In genomic region chr1:185245466-185245865, GRCh38 we compare ENCODE assay signal across 27 cellular contexts.
"Had no signal": no experiment of that assay in that cellular context is flagged by ENCODE, and none has a peak within 500 bp of the region (broad histone marks: within the 10 kb centered on the region; RNA-seq: fewer than 3 reads in every experiment).

No MANE protein-coding gene starts in this region.

- H3K36me3 ChIP-seq: gastrocnemius medialis, thoracic aorta, upper lobe of right lung had no signal

- H3K27ac ChIP-seq: gastrocnemius medialis, thoracic aorta, upper lobe of right lung had no signal

- ATAC-seq: activated CD4-positive, alpha-beta T cell treated with anti-CD3 and anti-CD28 coated beads for 36 hours; activated T-cell treated with anti-CD3 and anti-CD28 coated beads, Interleukin-2, amount 50 U/mL, for 4 hours; gastrocnemius medialis; left cardiac atrium; natural killer cell; upper lobe of right lung; WTC11 had no signal

- H3K4me3 Mint-ChIP-seq: activated CD4-positive, alpha-beta T cell treated with anti-CD3 and anti-CD28 coated beads for 36 hours; activated naive CD4-positive, alpha-beta T cell treated with anti-CD3 and anti-CD28 coated beads, Interleukin-2, amount 10 ng/mL, durations not matched to agents 7 days and 5 days; activated T-cell treated with anti-CD3 and anti-CD28 coated beads, Interleukin-2, amount 50 U/mL, for 4 hours; brain; dendritic cell treated with granulocyte-macrophage colony-stimulating factor and Interleukin-4, amounts not matched to agents 40 ng/mL and 50 ng/mL, for 4 days; natural killer cell; WTC11 had no signal

- H3K9me3 Mint-ChIP-seq: activated naive CD4-positive, alpha-beta T cell treated with anti-CD3 and anti-CD28 coated beads, Interleukin-2, amount 10 ng/mL, durations not matched to agents 7 days and 5 days; activated T-cell treated with anti-CD3 and anti-CD28 coated beads, Interleukin-2, amount 50 U/mL, for 4 hours; brain; dendritic cell treated with granulocyte-macrophage colony-stimulating factor and Interleukin-4, amounts not matched to agents 40 ng/mL and 50 ng/mL, for 4 days; natural killer cell; WTC11 had no signal

- H3K36me3 Mint-ChIP-seq: activated naive CD4-positive, alpha-beta T cell treated with anti-CD3 and anti-CD28 coated beads, Interleukin-2, amount 10 ng/mL, durations not matched to agents 7 days and 5 days; brain; natural killer cell; WTC11 had no signal

- H3K9me3 ChIP-seq: gastrocnemius medialis, thoracic aorta, upper lobe of right lung had no signal

- H3K4me1 Mint-ChIP-seq: activated naive CD4-positive, alpha-beta T cell treated with anti-CD3 and anti-CD28 coated beads, Interleukin-2, amount 10 ng/mL, durations not matched to agents 7 days and 5 days; brain had no signal

- FAIRE-seq: endometrium had no signal

- H3K4me3 ChIP-seq: gastrocnemius medialis, thoracic aorta, upper lobe of right lung had no signal

- DNase-seq: activated CD4-positive, alpha-beta T cell treated with anti-CD3 and anti-CD28 coated beads for 36 hours; activated CD4-positive, alpha-beta T cell treated with anti-CD3 and anti-CD28 coated beads, Interleukin-2, amount 50 U/mL, for 4 hours; activated CD8-positive, alpha-beta memory T cell treated with anti-CD3 and anti-CD28 coated beads for 24 hours; activated CD8-positive, alpha-beta memory T cell treated with anti-CD3 and anti-CD28 coated beads, Interleukin-2, amount 50 U/mL, for 4 hours; activated effector memory CD4-positive, alpha-beta T cell treated with Interleukin-2 at 50 U/mL for 16 hours; activated naive CD4-positive, alpha-beta T cell treated with anti-CD3 and anti-CD28 coated beads, Interleukin-2, amount 10 ng/mL, durations not matched to agents 7 days and 5 days; activated T-cell treated with anti-CD3 and anti-CD28 coated beads, Interleukin-2, amount 50 U/mL, for 4 hours; anterior cingulate cortex; caudate nucleus; effector CD4-positive, alpha-beta T cell; gastrocnemius medialis; hippocampal formation; islet precursor cell; left cardiac atrium; midbrain; natural killer cell; retina; stimulated activated CD4-positive, alpha-beta T cell treated with anti-CD3 and anti-CD28 coated beads, Interleukin-2, amount 100 ng/mL, for 48 hours; stimulated activated CD8-positive, alpha-beta memory T cell treated with anti-CD3 and anti-CD28 coated beads, Interleukin-4, amount 100 ng/mL, for 48 hours; stimulated activated naive CD4-positive, alpha-beta T cell; T-helper 1 cell; upper lobe of right lung had no signal

- H3K27me3 Mint-ChIP-seq: activated CD4-positive, alpha-beta T cell treated with anti-CD3 and anti-CD28 coated beads for 36 hours; activated naive CD4-positive, alpha-beta T cell treated with anti-CD3 and anti-CD28 coated beads, Interleukin-2, amount 10 ng/mL, durations not matched to agents 7 days and 5 days; brain; dendritic cell treated with granulocyte-macrophage colony-stimulating factor and Interleukin-4, amounts not matched to agents 40 ng/mL and 50 ng/mL, for 4 days had no signal

- H3K27ac Mint-ChIP-seq: activated CD4-positive, alpha-beta T cell treated with anti-CD3 and anti-CD28 coated beads for 36 hours; activated naive CD4-positive, alpha-beta T cell treated with anti-CD3 and anti-CD28 coated beads, Interleukin-2, amount 10 ng/mL, durations not matched to agents 7 days and 5 days; brain; dendritic cell treated with granulocyte-macrophage colony-stimulating factor and Interleukin-4, amounts not matched to agents 40 ng/mL and 50 ng/mL, for 4 days; natural killer cell; WTC11 had no signal

- H3K4me1 ChIP-seq: upper lobe of right lung had no signal

- H3K27me3 ChIP-seq: gastrocnemius medialis, upper lobe of right lung had no signal
